ENCODE assay signal across 1 cellular context in the genomic region with DNA sequence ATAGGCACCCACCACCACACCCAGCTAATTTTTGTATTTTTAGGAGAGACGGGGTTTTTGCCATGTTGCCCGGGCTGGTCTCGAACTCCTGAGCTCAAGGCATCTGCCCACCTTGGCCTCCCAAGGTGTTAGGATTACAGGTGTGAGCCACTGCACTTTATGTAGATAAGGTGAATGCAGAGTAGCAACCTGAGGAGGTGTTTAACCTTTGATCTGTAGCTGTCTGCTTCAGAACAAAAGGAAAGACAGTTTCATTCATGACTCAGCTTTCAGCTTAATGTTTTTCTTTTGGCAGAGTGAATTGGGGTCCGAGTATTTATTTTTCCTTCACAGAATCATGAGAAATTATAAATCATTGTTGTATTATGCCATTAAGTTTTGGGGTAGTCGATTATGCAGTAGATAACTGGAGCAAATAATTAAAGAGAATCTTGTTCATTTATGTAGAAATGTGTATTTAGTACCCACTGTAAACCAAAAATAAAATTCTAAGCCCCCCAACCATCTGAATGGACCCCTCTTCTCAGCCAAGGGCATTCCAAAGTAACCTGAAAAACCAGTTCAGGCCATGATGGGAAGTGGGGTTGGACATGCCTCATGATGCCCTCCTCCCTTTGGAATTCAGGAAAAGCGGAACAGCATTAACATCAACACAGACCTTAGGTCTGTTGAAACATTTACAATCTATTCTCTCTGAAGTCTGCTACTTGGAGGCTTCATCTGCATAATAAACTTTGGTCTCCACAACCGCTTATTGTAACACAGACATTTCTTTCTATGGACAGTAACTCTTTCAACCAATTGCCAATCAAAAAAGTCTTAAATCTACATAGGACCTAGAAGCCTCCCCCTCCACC.
A peak's percentile ranks its signal among the peaks of the same experiment; 100 is the strongest.
TF ChIP-seq lines count a peak whose summit lies in the region.

No MANE protein-coding gene starts in this region.

TF ChIP-seq in IMR-90, 13 proteins besides CTCF, POLR2A, EP300 and RAD21:
- TF ChIP-seq RCOR1 (IDR thresholded peaks at IDR 0.05; ENCODE audit: insufficient replicate concordance, low read length) (no peak), MAZ (IDR thresholded peaks at IDR 0.05; ENCODE audit: borderline replicate concordance, low read depth, low read length) (peak; percentile 67; the same call in 1 of the 2 replicates)
TF ChIP-seq in IMR-90: peak in this region for 1.
